Comparison of ENCODE assay signal across 21 cellular contexts in the genomic region with DNA sequence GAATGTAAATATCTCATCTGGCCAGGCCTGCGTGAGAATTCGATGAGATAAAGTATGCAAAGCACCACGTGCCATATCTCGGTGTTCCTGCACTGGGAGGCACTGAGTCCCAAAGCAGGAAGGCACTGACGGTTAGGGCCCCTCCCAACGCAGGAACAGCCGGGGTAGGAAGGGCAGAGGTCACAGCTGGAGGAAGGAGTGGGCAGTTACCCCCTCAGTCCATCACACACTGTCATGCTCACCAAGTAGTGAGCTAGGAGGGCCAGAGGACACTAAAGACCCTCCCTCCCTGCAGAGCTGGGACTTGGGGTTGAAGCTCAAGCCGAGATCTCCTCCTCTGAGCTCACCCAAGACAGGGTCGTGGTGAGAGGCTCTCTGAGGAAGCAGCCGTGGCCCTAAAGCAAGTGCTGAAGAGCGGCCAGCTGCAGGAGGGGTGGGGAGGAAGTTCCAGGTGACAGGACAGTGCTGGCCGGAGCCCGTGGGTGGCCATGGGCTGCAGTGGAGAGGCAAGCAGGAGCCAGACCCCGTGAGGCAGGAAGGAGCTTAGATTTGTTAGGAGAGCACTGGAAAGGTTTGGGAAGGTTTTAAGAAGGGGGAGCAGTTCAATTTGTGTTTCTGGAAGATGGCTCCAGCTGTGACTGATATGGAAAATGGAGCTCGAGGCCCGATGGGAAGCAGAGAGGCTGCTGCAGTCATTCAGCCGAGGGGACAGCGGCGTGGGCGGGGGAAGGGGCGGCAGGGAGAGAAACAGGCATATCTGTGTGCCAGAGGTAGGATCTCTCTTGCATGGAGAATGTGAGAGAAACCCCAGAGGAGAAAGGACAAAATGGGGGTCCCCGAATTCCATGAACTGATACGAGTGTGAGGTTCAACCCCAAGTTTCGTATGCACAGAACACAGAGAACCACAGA. TPM values are rescaled to one million over a fixed set of nuclear protein-coding genes. Genes with fewer than 3 reads are reported as not detected.
DNase-seq lines count a peak whose midpoint lies in the region; ATAC-seq and TF ChIP-seq lines count a peak whose summit lies in the region.
"Had no signal": no experiment of that assay in that cellular context is flagged by ENCODE, and none has a peak within 500 bp of the region (broad histone marks: within the 10 kb centered on the region; RNA-seq: fewer than 3 reads in every experiment).

No MANE protein-coding gene starts in this region.

- H3K27ac ChIP-seq in heart right ventricle, result peak overlapping the region in 5 of 10 donors; percentile 13 to 41 (median 31)
- no peak overlapping the region for H3K27ac ChIP-seq in mesendoderm (ENCODE audit: low read depth, low read length)
- H3K27ac ChIP-seq: HL-60, ovary, WERI-Rb-1 had no signal

- CTCF ChIA-PET in activated CD4-positive, alpha-beta memory T cell treated with anti-CD3 and anti-CD28 coated beads, Interleukin-2, amount 10 ng/mL, durations not matched to agents 7 days and 5 days (lab: Charles Lee), result no interaction called here

- ATAC-seq in heart right ventricle (peak; percentile 48 to 84 (median 70)), Right ventricle myocardium inferior (no peak), esophagus mucosa (peak; percentile 62), GM21576 (IDR thresholded peaks at IDR 0.05; ENCODE audit: unreplicated experiment) (no peak), GM21526 (IDR thresholded peaks at IDR 0.05; ENCODE audit: low FRiP score, unreplicated experiment) (no peak)
- ATAC-seq: activated T-helper 17 cell treated with anti-CD3 and anti-CD28 coated beads, Interleukin-2, amount 50 U/mL, for 72 hours; Panc1; stimulated activated memory B cell treated with anti-CD40 and anti-IgM and Interleukin-4, amounts not matched to agents 10 μg/mL and 1 μg/mL and 100 μg/mL, for 72 hours had no signal

- H3K36me3 ChIP-seq in heart right ventricle (no peaks in the 10 kb centered on the region), mesendoderm (ENCODE audit: control insufficient read depth, insufficient read depth, low read length) (no peaks in the 10 kb centered on the region)
- H3K36me3 ChIP-seq: ovary had no signal

- no peak overlapping the region for H4K5ac ChIP-seq in mesendoderm (ENCODE audit: low read length)

- H3K4me1 ChIP-seq in heart right ventricle (peaks cover 5 to 35% (median 19%) of the 10 kb centered on the region in 9 donors), mesendoderm (ENCODE audit: control insufficient read depth, low read depth, low read length) (no peaks in the 10 kb centered on the region)

- WGBS in heart right ventricle, 2 donors, result 54 to 55% methylated on average over 24 of the region's 24 CpGs
- WGBS in mesendoderm (ENCODE audit: extremely low coverage, insufficient coverage, low lambda C conversion rate), result no CpG with 5 or more reads among the region's 24 CpGs

- H3K56ac ChIP-seq in mesendoderm (ENCODE audit: low read length), result no peak overlapping the region

- no peak overlapping the region for H3K9ac ChIP-seq in mesendoderm (ENCODE audit: low read length)

- no peak overlapping the region for H4K8ac ChIP-seq in mesendoderm (ENCODE audit: low read depth, low read length)

- H3K27me3 ChIP-seq in heart right ventricle, result no peaks in the 10 kb centered on the region
- H3K27me3 ChIP-seq in mesendoderm (ENCODE audit: insufficient read depth, low read length, poor library complexity), result no peaks in the 10 kb centered on the region
- H3K27me3 ChIP-seq: ovary had no signal

- DNase-seq in heart right ventricle (peak in 1 of 2 donors; percentile 30), Right ventricle myocardium inferior (ENCODE audit: missing footprints) (no peak), mesendoderm (no peak), epidermal melanocyte (ENCODE audit: insufficient read length, low spot score) (no peak)
- DNase-seq in activated CD4-positive, alpha-beta memory T cell treated with anti-CD3 and anti-CD28 coated beads, Interleukin-2, amount 10 ng/mL, durations not matched to agents 7 days and 5 days, result no peak
- DNase-seq: ACHN; anterior cingulate cortex; CD4-positive, alpha-beta memory T cell; cerebellar nuclear complex; DMS79; NCI-H1105; NCI-H774; WERI-Rb-1 had no signal

- no peaks in the 10 kb centered on the region for H3K27me3 Mint-ChIP-seq in activated CD4-positive, alpha-beta memory T cell treated with anti-CD3 and anti-CD28 coated beads, Interleukin-2, amount 10 ng/mL, durations not matched to agents 7 days and 5 days
- H3K27me3 Mint-ChIP-seq: activated T-helper 17 cell treated with anti-CD3 and anti-CD28 coated beads, Interleukin-2, amount 50 U/mL, for 72 hours; CD4-positive, alpha-beta memory T cell; stimulated activated memory B cell treated with anti-CD40 and anti-IgM and Interleukin-4, amounts not matched to agents 10 μg/mL and 1 μg/mL and 100 μg/mL, for 72 hours had no signal

- no peaks in the 10 kb centered on the region for H3K79me2 ChIP-seq in mesendoderm (ENCODE audit: control insufficient read depth, insufficient read depth, low read length)

- no peak overlapping the region for H3K4me3 ChIP-seq in heart right ventricle
- no peak overlapping the region for H3K4me3 ChIP-seq in mesendoderm (ENCODE audit: low read length)
- H3K4me3 ChIP-seq: ovary had no signal

- no peak overlapping the region for H3K27ac Mint-ChIP-seq in activated CD4-positive, alpha-beta memory T cell treated with anti-CD3 and anti-CD28 coated beads, Interleukin-2, amount 10 ng/mL, durations not matched to agents 7 days and 5 days
- H3K27ac Mint-ChIP-seq: activated T-helper 17 cell treated with anti-CD3 and anti-CD28 coated beads, Interleukin-2, amount 50 U/mL, for 72 hours; CD4-positive, alpha-beta memory T cell; stimulated activated memory B cell treated with anti-CD40 and anti-IgM and Interleukin-4, amounts not matched to agents 10 μg/mL and 1 μg/mL and 100 μg/mL, for 72 hours had no signal

- H3K79me1 ChIP-seq in mesendoderm (ENCODE audit: low read length), result no peaks in the 10 kb centered on the region

- no peak overlapping the region for H2BK120ac ChIP-seq in mesendoderm (ENCODE audit: low read depth, low read length)

- no peak overlapping the region for H3K18ac ChIP-seq in mesendoderm (ENCODE audit: low read length)

- POLR2A ChIA-PET in activated CD4-positive, alpha-beta memory T cell treated with anti-CD3 and anti-CD28 coated beads, Interleukin-2, amount 10 ng/mL, durations not matched to agents 7 days and 5 days (lab: Charles Lee), result no interaction called here

- peak overlapping the region; percentile 45 for H3K23ac ChIP-seq in mesendoderm (ENCODE audit: low read length)

- no peak overlapping the region for H3K4ac ChIP-seq in mesendoderm (ENCODE audit: low read depth, low read length)

- no peak overlapping the region for H2AK5ac ChIP-seq in mesendoderm (ENCODE audit: low read length)

- H3K36me3 Mint-ChIP-seq in activated CD4-positive, alpha-beta memory T cell treated with anti-CD3 and anti-CD28 coated beads, Interleukin-2, amount 10 ng/mL, durations not matched to agents 7 days and 5 days (ENCODE audit: low read depth), result peaks cover 14% of the 10 kb centered on the region

- no peak overlapping the region for H3K4me2 ChIP-seq in mesendoderm (ENCODE audit: low read length)

- H2BK15ac ChIP-seq in mesendoderm (replicated peaks; ENCODE audit: low read depth), result no peak overlapping the region

- H2BK5ac ChIP-seq in mesendoderm (ENCODE audit: low read length), result no peak overlapping the region

- no peak overlapping the region for H3K4me3 Mint-ChIP-seq in activated CD4-positive, alpha-beta memory T cell treated with anti-CD3 and anti-CD28 coated beads, Interleukin-2, amount 10 ng/mL, durations not matched to agents 7 days and 5 days
- H3K4me3 Mint-ChIP-seq: activated T-helper 17 cell treated with anti-CD3 and anti-CD28 coated beads, Interleukin-2, amount 50 U/mL, for 72 hours; CD4-positive, alpha-beta memory T cell; stimulated activated memory B cell treated with anti-CD40 and anti-IgM and Interleukin-4, amounts not matched to agents 10 μg/mL and 1 μg/mL and 100 μg/mL, for 72 hours had no signal

- H3K9me3 Mint-ChIP-seq in activated CD4-positive, alpha-beta memory T cell treated with anti-CD3 and anti-CD28 coated beads, Interleukin-2, amount 10 ng/mL, durations not matched to agents 7 days and 5 days, result peaks cover 9% of the 10 kb centered on the region

- intact Hi-C loops in heart right ventricle (cut with DNase I) (no loop called here), Right ventricle myocardium inferior (cut with DNase I) (loop anchor here (5.0 kb wide), 1 partner anchor 32 kb away; no protein-coding TSS in a partner anchor)

- H3K9me3 ChIP-seq in heart right ventricle, result peaks cover 0 to 18% (median 0%) of the 10 kb centered on the region in 11 donors
- H3K9me3 ChIP-seq: ovary had no signal

- H3K4me1 Mint-ChIP-seq in activated CD4-positive, alpha-beta memory T cell treated with anti-CD3 and anti-CD28 coated beads, Interleukin-2, amount 10 ng/mL, durations not matched to agents 7 days and 5 days, result no peaks in the 10 kb centered on the region
- H3K4me1 Mint-ChIP-seq: CD4-positive, alpha-beta memory T cell; stimulated activated memory B cell treated with anti-CD40 and anti-IgM and Interleukin-4, amounts not matched to agents 10 μg/mL and 1 μg/mL and 100 μg/mL, for 72 hours had no signal

- no peak for TF ChIP-seq CTCF in heart right ventricle (IDR thresholded peaks at IDR 0.05)

RNA-seq across cellular contexts. Expression of gene DNAAF5, which starts 27.0 kb away (rescaled TPM):
- total RNA-seq in heart right ventricle (10 to 100 TPM; 18.0 to 30.0 (median 25.3) TPM), Right ventricle myocardium inferior (17.7 TPM), esophagus mucosa (21.8 TPM)
- 10 to 100 TPM; 10.4 to 12.8 TPM for polyA plus RNA-seq in heart right ventricle
- 35.5 TPM for polyA plus RNA-seq in mesendoderm (2013, experiment 1 of 2)
- polyA plus RNA-seq in mesendoderm (2013, experiment 2 of 2), result 35.9 TPM
- total RNA-seq in activated CD4-positive, alpha-beta memory T cell treated with anti-CD3 and anti-CD28 coated beads, Interleukin-2, amount 10 ng/mL, durations not matched to agents 7 days and 5 days, result 10 to 100 TPM; 16.8 to 19.7 TPM

RNA-seq across cellular contexts. Expression of gene PRKAR1B, which starts 27.6 kb away (rescaled TPM):
- total RNA-seq in heart right ventricle, result 10 to 100 TPM; 14.5 to 24.5 (median 21.2) TPM
- 10 to 100 TPM in 1 of 2 donors, 1 to 10 TPM in 1; 5.0 to 15.7 TPM for polyA plus RNA-seq in heart right ventricle
- 16.7 TPM for total RNA-seq in Right ventricle myocardium inferior
- 17.0 TPM for total RNA-seq in esophagus mucosa
- polyA plus RNA-seq in mesendoderm (2013, experiment 1 of 2), result 25.9 TPM
- 26.8 TPM for polyA plus RNA-seq in mesendoderm (2013, experiment 2 of 2)
- total RNA-seq in activated CD4-positive, alpha-beta memory T cell treated with anti-CD3 and anti-CD28 coated beads, Interleukin-2, amount 10 ng/mL, durations not matched to agents 7 days and 5 days, result 10 to 100 TPM; 13.1 to 13.4 TPM

Comparison
In these comparisons a context has a peak if more than half of its experiments do, and no peak if none do; other contexts are left out.
1. ATAC-seq: peak in heart right ventricle (8 of 8) and esophagus mucosa (single experiment); none in Right ventricle myocardium inferior (single experiment), GM21576 (single experiment) and GM21526 (single experiment).